Comparison of ENCODE assay signal across 9 cellular contexts in genomic region chr15:29115093-29115991, GRCh38.
A peak's percentile ranks its signal among the peaks of the same experiment; 100 is the strongest.
DNase-seq lines count a peak whose midpoint lies in the region; ATAC-seq and TF ChIP-seq lines count a peak whose summit lies in the region.
"Had no signal": no experiment of that assay in that cellular context is flagged by ENCODE, and none has a peak within 500 bp of the region (broad histone marks: within the 10 kb centered on the region; RNA-seq: fewer than 3 reads in every experiment).

No MANE protein-coding gene starts in this region.

- no peak overlapping the region for H2BK20ac ChIP-seq in H9 (ENCODE audit: low read depth, low read length, poor library complexity, severe bottlenecking)

- TF ChIP-seq CTCF in H9 (conservative IDR thresholded peaks at IDR 0.05) (peak; percentile 74), ascending aorta (IDR thresholded peaks at IDR 0.05) (peak in 1 of 3 experiments; percentile 52), stomach (IDR thresholded peaks at IDR 0.05) (peak in 1 of 7 experiments; percentile 18)

- no peaks in the 10 kb centered on the region for H3K9me3 ChIP-seq in H9 (ENCODE audit: control insufficient read depth, low read depth, low read length)
- H3K9me3 ChIP-seq in ascending aorta: no peaks in the 10 kb centered on the region
- H3K9me3 ChIP-seq in iPS-20b (ENCODE audit: insufficient read depth, low read depth, low read length): no peaks in the 10 kb centered on the region
- no peaks in the 10 kb centered on the region for H3K9me3 ChIP-seq in stomach

- H3K27me3 Mint-ChIP-seq in H9 (ENCODE audit: low read depth): no peaks in the 10 kb centered on the region; the same call in none of the 2 replicates

- peaks cover 0 to 2% (median 0%) of the 10 kb centered on the region in 3 experiments; a peak in 2 of 7 replicates for H3K36me3 Mint-ChIP-seq in H9 (ENCODE audit: insufficient read depth in 1 of 3, low read depth in 3 of 3)

- H3K36me3 ChIP-seq in ascending aorta: no peaks in the 10 kb centered on the region
- H3K36me3 ChIP-seq in iPS-20b (ENCODE audit: insufficient read depth, low read depth, low read length): no peaks in the 10 kb centered on the region
- H3K36me3 ChIP-seq in stomach: no peaks in the 10 kb centered on the region

- intact Hi-C loops in ascending aorta (cut with DNase I) (no loop called here), stomach (cut with DNase I; ENCODE audit: low total_unique reads) (no loop called here)

- H3K27me3 ChIP-seq in H9 (ENCODE audit: insufficient read depth, low read length) (no peaks in the 10 kb centered on the region), ascending aorta (no peaks in the 10 kb centered on the region), iPS-20b (ENCODE audit: insufficient read depth, low read length) (peaks cover 4% of the 10 kb centered on the region; the same call in 1 of the 2 replicates), stomach (peaks cover 0 to 62% (median 15%) of the 10 kb centered on the region in 3 donors)

- peak overlapping the region; percentile 73 for H4K8ac ChIP-seq in H9 (replicated peaks; ENCODE audit: insufficient read length, low read depth, low read length)

- no peak overlapping the region for H3K9ac ChIP-seq in H9 (ENCODE audit: extremely low read depth, insufficient read length, low read length)
- H3K9ac ChIP-seq in iPS-20b (ENCODE audit: low read depth, low read length): peak overlapping the region; percentile 69; the same call in 1 of the 2 replicates

- no peak overlapping the region for H3K27ac Mint-ChIP-seq in H9

- peaks cover 8 to 12% of the 10 kb centered on the region in 2 experiments for H3K4me1 Mint-ChIP-seq in H9

- H2BK15ac ChIP-seq in H9 (ENCODE audit: low read depth, low read length): no peak overlapping the region

- H4K91ac ChIP-seq in H9 (ENCODE audit: insufficient read length, low read depth, low read length): no peak overlapping the region

- H4K20me1 ChIP-seq in H9 (ENCODE audit: control insufficient read depth, insufficient read depth, insufficient read length): no peaks in the 10 kb centered on the region

- no peaks in the 10 kb centered on the region for H3K79me2 ChIP-seq in H9 (ENCODE audit: insufficient read depth, low read length)

- no peaks in the 10 kb centered on the region for H3K23me2 ChIP-seq in H9 (ENCODE audit: insufficient read length, low read depth, low read length, poor library complexity, severe bottlenecking)

- H4K5ac ChIP-seq in H9 (ENCODE audit: insufficient read length, low read depth, low read length): no peak overlapping the region

- H3K4me3 Mint-ChIP-seq in H9: peak overlapping the region; percentile 61 to 73

- no peak overlapping the region for H3T11ph ChIP-seq in H9 (ENCODE audit: low read length)

- no peak overlapping the region for H3K56ac ChIP-seq in H9 (ENCODE audit: insufficient read length, low read depth, low read length)

- no peak overlapping the region for H3K23ac ChIP-seq in H9 (ENCODE audit: insufficient read length, low read depth, low read length)

- H3K4me3 ChIP-seq in ascending aorta (peak overlapping the region; percentile 48 to 65), iPS-20b (ENCODE audit: low read length) (peak overlapping the region; percentile 77), stomach (peak overlapping the region; percentile 31 to 39 (median 37))
- H3K4me3 ChIP-seq: SK-N-MC had no signal

- H2BK120ac ChIP-seq in H9 (ENCODE audit: low read depth, low read length, poor library complexity, severe bottlenecking): no peak overlapping the region

- no CpG with 5 or more reads among the region's 46 CpGs for WGBS in H9 (ENCODE audit: extremely low coverage, insufficient read length, low lambda C conversion rate)
- WGBS in stomach, 5 donors: 6 to 9% (median 7%) methylated on average over 38 to 46 of the region's 46 CpGs

- H3K79me1 ChIP-seq in H9 (ENCODE audit: insufficient read depth, low read depth, low read length, poor library complexity, severe bottlenecking): no peaks in the 10 kb centered on the region

- no peak overlapping the region for H3K14ac ChIP-seq in H9 (ENCODE audit: insufficient read depth, low read length)

- TF ChIP-seq EP300 in stomach (IDR thresholded peaks at IDR 0.05): no peak

- no peak overlapping the region for H2BK12ac ChIP-seq in H9 (ENCODE audit: insufficient read length, low read depth, low read length)

- H3K18ac ChIP-seq in H9 (ENCODE audit: insufficient read length, low read depth, low read length): peak overlapping the region; percentile 8

- H3K27ac ChIP-seq in H9 (ENCODE audit: insufficient read length, low read depth, low read length) (no peak overlapping the region), ascending aorta (no peak overlapping the region), iPS-20b (ENCODE audit: low read length) (no peak overlapping the region), stomach (no peak overlapping the region)
- H3K27ac ChIP-seq: SK-N-MC had no signal

- H2AK5ac ChIP-seq in H9 (ENCODE audit: insufficient read length, low read length): no peak overlapping the region

- H3K4me2 ChIP-seq in H9 (ENCODE audit: insufficient read depth, insufficient read length, low read length): peak overlapping the region; percentile 54

- H3K4ac ChIP-seq in H9 (ENCODE audit: low read depth, low read length): no peak overlapping the region

- ATAC-seq in GM21576 (IDR thresholded peaks at IDR 0.05; ENCODE audit: unreplicated experiment): no peak

- no peaks in the 10 kb centered on the region; the same call in 1 of the 2 replicates for H3K4me1 ChIP-seq in H9 (ENCODE audit: insufficient read depth, low read length)
- peaks cover 0 to 5% of the 10 kb centered on the region in 2 donors for H3K4me1 ChIP-seq in ascending aorta
- H3K4me1 ChIP-seq in iPS-20b (ENCODE audit: insufficient read depth, low read length): peaks cover 3% of the 10 kb centered on the region; the same call in 1 of the 2 replicates
- H3K4me1 ChIP-seq in stomach: peaks cover 0 to 13% (median 9%) of the 10 kb centered on the region in 4 donors

- no peak for TF ChIP-seq POLR2A in stomach (IDR thresholded peaks at IDR 0.05)

- no peak overlapping the region for H2BK5ac ChIP-seq in H9 (ENCODE audit: insufficient read length, low read length)

- DNase-seq in H9 (peak; percentile 71), ascending aorta (ENCODE audit: low spot score in 2 of 2) (no peak), stomach (no peak), NCI-H1105 (lab: John Stamatoyannopoulos, UW) (no peak), T1000 (lab: John Stamatoyannopoulos, UW) (no peak), NCI-H1092 treated with DMSO at 0.1 percent for 48 hours (lab: John Stamatoyannopoulos, UW) (no peak)

- H3K9me3 Mint-ChIP-seq in H9: no peaks in the 10 kb centered on the region; a peak in 1 of 5 replicates

- no peak overlapping the region for H2AFZ ChIP-seq in H9 (ENCODE audit: low read length)
